ENCODE assay signal across 16 cellular contexts in genomic region chr15:30923429-30923828, GRCh38. TPM values are rescaled to one million over a fixed set of nuclear protein-coding genes. Genes with fewer than 3 reads are reported as not detected.
DNase-seq lines count a peak whose midpoint lies in the region; ATAC-seq, FAIRE-seq and TF ChIP-seq lines count a peak whose summit lies in the region.
"Had no signal": no experiment of that assay in that cellular context is flagged by ENCODE, and none has a peak within 500 bp of the region (broad histone marks: within the 10 kb centered on the region; RNA-seq: fewer than 3 reads in every experiment).

No MANE protein-coding gene starts in this region.

- H3K4me1 Mint-ChIP-seq in GM23338 = peaks cover 36% of the 10 kb centered on the region

- no peaks in the 10 kb centered on the region for H4K20me1 ChIP-seq in GM23338 (replicated peaks; ENCODE audit: insufficient read depth)

- no peaks in the 10 kb centered on the region; the same call in 2 of the 3 replicates for H3K9me3 Mint-ChIP-seq in GM23338
- no peaks in the 10 kb centered on the region for H3K9me3 Mint-ChIP-seq in activated naive CD4-positive, alpha-beta T cell treated with anti-CD3 and anti-CD28 coated beads, Interleukin-2, amount 50 U/mL, for 72 hours
- H3K9me3 Mint-ChIP-seq: dendritic cell treated with granulocyte-macrophage colony-stimulating factor and Interleukin-4, amounts not matched to agents 40 ng/mL and 50 ng/mL, for 4 days; memory B cell had no signal

- no peak overlapping the region for H3K4me3 ChIP-seq in GM23338
- H3K4me3 ChIP-seq in colonic mucosa = no peak overlapping the region
- no peak overlapping the region for H3K4me3 ChIP-seq in kidney (ENCODE audit: low read length in 2 of 2)
- H3K4me3 ChIP-seq in sigmoid colon = no peak overlapping the region
- H3K4me3 ChIP-seq in right lobe of liver = no peak overlapping the region
- no peak overlapping the region for H3K4me3 ChIP-seq in brain microvascular endothelial cell (ENCODE audit: low read depth, low read length)

- H2AFZ ChIP-seq in GM23338 = no peak overlapping the region

- peaks cover 18% of the 10 kb centered on the region; the same call in 1 of the 2 replicates for H3K36me3 ChIP-seq in GM23338 (ENCODE audit: insufficient read depth)
- H3K36me3 ChIP-seq in colonic mucosa = peaks cover 12% of the 10 kb centered on the region
- H3K36me3 ChIP-seq in kidney (ENCODE audit: control insufficient read depth in 1 of 2, insufficient read depth in 2 of 2, low read length in 2 of 2) = peaks cover 18 to 55% of the 10 kb centered on the region in 2 donors
- H3K36me3 ChIP-seq in sigmoid colon = peaks cover 9 to 100% (median 44%) of the 10 kb centered on the region in 4 donors
- H3K36me3 ChIP-seq in right lobe of liver = peaks cover 0 to 83% (median 35%) of the 10 kb centered on the region in 4 donors
- H3K36me3 ChIP-seq in brain microvascular endothelial cell (replicated peaks) = peaks cover 20% of the 10 kb centered on the region

- H3K9ac ChIP-seq in colonic mucosa (ENCODE audit: low read depth in 2 of 2, low read length in 2 of 2) = no peak overlapping the region
- peak overlapping the region in 1 of 2 donors; percentile 47 for H3K9ac ChIP-seq in kidney (ENCODE audit: low read length in 2 of 2)

- peak overlapping the region; percentile 12; the same call in 1 of the 3 replicates for H3K4me3 Mint-ChIP-seq in GM23338
- H3K4me3 Mint-ChIP-seq: B cell; dendritic cell treated with granulocyte-macrophage colony-stimulating factor and Interleukin-4, amounts not matched to agents 40 ng/mL and 50 ng/mL, for 4 days; memory B cell had no signal

- DNase-seq in GM23338 (ENCODE audit: low spot score) = no peak
- no peak for DNase-seq in colonic mucosa
- no peak for DNase-seq in kidney
- no peak for DNase-seq in sigmoid colon
- DNase-seq in right lobe of liver = no peak
- DNase-seq in brain microvascular endothelial cell = no peak
- DNase-seq in activated naive CD4-positive, alpha-beta T cell treated with anti-CD3 and anti-CD28 coated beads, Interleukin-2, amount 50 U/mL, for 72 hours (ENCODE audit: low spot score in 2 of 2) = no peak
- DNase-seq: activated CD4-positive, alpha-beta T cell treated with anti-CD3 and anti-CD28 coated beads, Interleukin-2, amount 50 U/mL, for 1 hour; activated naive CD4-positive, alpha-beta T cell treated with Interleukin-2 at 50 U/mL for 16 hours; Kasumi-1; NCI-H2081 treated with DMSO at 0.1 percent for 48 hours had no signal

- intact Hi-C loops in colonic mucosa (cut with DNase I) (no loop called here), kidney (cut with DNase I) (no loop called here), sigmoid colon (cut with DNase I) (no loop called here), right lobe of liver (cut with DNase I) (no loop called here)

- peak overlapping the region; percentile 99 for H3K27ac Mint-ChIP-seq in GM23338
- H3K27ac Mint-ChIP-seq in activated naive CD4-positive, alpha-beta T cell treated with anti-CD3 and anti-CD28 coated beads, Interleukin-2, amount 50 U/mL, for 72 hours = peak overlapping the region in 1 of 2 donors; percentile 51
- H3K27ac Mint-ChIP-seq: B cell; dendritic cell treated with granulocyte-macrophage colony-stimulating factor and Interleukin-4, amounts not matched to agents 40 ng/mL and 50 ng/mL, for 4 days; memory B cell had no signal

- TF ChIP-seq POLR2A in sigmoid colon (IDR thresholded peaks at IDR 0.05) = no peak
- TF ChIP-seq POLR2A in right lobe of liver (IDR thresholded peaks at IDR 0.05) = no peak

- H3K9me3 ChIP-seq in colonic mucosa (no peaks in the 10 kb centered on the region), kidney (ENCODE audit: control insufficient read depth in 1 of 2, low read length in 2 of 2) (no peaks in the 10 kb centered on the region), sigmoid colon (no peaks in the 10 kb centered on the region), right lobe of liver (no peaks in the 10 kb centered on the region)

- H3K27me3 ChIP-seq in GM23338 (ENCODE audit: insufficient read depth) (no peaks in the 10 kb centered on the region), colonic mucosa (no peaks in the 10 kb centered on the region), sigmoid colon (no peaks in the 10 kb centered on the region), right lobe of liver (no peaks in the 10 kb centered on the region), brain microvascular endothelial cell (replicated peaks) (no peaks in the 10 kb centered on the region)

- FAIRE-seq in kidney (lab: Jason Lieb, UNC) = no peak
- FAIRE-seq: frontal cortex had no signal

- TF ChIP-seq CTCF in GM23338 (conservative IDR thresholded peaks at IDR 0.05; ENCODE audit: low read depth in 2 of 2) (no peak), colonic mucosa (IDR thresholded peaks at IDR 0.05) (no peak), kidney (IDR thresholded peaks at IDR 0.05; ENCODE audit: borderline replicate concordance, extremely low read depth, insufficient read depth) (no peak), sigmoid colon (IDR thresholded peaks at IDR 0.05) (no peak), right lobe of liver (IDR thresholded peaks at IDR 0.05) (no peak), brain microvascular endothelial cell (IDR thresholded peaks at IDR 0.05; ENCODE audit: low read depth, low read length, missing control alignments) (no peak)

- H3F3A ChIP-seq in GM23338 (replicated peaks; ENCODE audit: low read depth) = no peaks in the 10 kb centered on the region

- 46 to 83% methylated on average over 7 of the region's 7 CpGs for WGBS in sigmoid colon, 2 donors
- 86% methylated on average over 6 of the region's 7 CpGs for WGBS in right lobe of liver (ENCODE audit: insufficient coverage, low coverage, low lambda C conversion rate, missing lambda C conversion rate)

- H3K36me3 Mint-ChIP-seq in GM23338 (ENCODE audit: low read depth) = peaks cover 78% of the 10 kb centered on the region
- H3K36me3 Mint-ChIP-seq in activated naive CD4-positive, alpha-beta T cell treated with anti-CD3 and anti-CD28 coated beads, Interleukin-2, amount 50 U/mL, for 72 hours = no peaks in the 10 kb centered on the region

- peak overlapping the region; percentile 15 for H3K4me2 ChIP-seq in GM23338

- no peaks in the 10 kb centered on the region; the same call in 1 of the 2 replicates for H3K79me2 ChIP-seq in GM23338 (replicated peaks; ENCODE audit: insufficient read depth)

- H3K27ac ChIP-seq in GM23338 (ENCODE audit: low read depth) (peak overlapping the region; percentile 90), colonic mucosa (peak overlapping the region; percentile 27), kidney (ENCODE audit: low read depth in 2 of 2, low read length in 2 of 2) (peak overlapping the region; percentile 82 to 86), sigmoid colon (peak overlapping the region; percentile 20 to 60 (median 54)), right lobe of liver (no peak overlapping the region), brain microvascular endothelial cell (no peak overlapping the region)

- TF ChIP-seq EP300 in sigmoid colon (IDR thresholded peaks at IDR 0.05) = no peak

- H3K27me3 Mint-ChIP-seq in GM23338 (ENCODE audit: insufficient read depth, low read depth, poor library complexity) = peaks cover 10% of the 10 kb centered on the region
- H3K27me3 Mint-ChIP-seq: B cell; dendritic cell treated with granulocyte-macrophage colony-stimulating factor and Interleukin-4, amounts not matched to agents 40 ng/mL and 50 ng/mL, for 4 days; memory B cell had no signal

- H3K9me2 ChIP-seq in GM23338 (ENCODE audit: insufficient read depth) = no peaks in the 10 kb centered on the region

- in situ Hi-C loops in brain microvascular endothelial cell (cut with HindIII; ENCODE audit: low pct_ligation_motif_present, low sequenced_read_pairs) = no loop called here

- peaks cover 20% of the 10 kb centered on the region for H3K4me1 ChIP-seq in GM23338 (ENCODE audit: insufficient read depth)
- H3K4me1 ChIP-seq in colonic mucosa = no peaks in the 10 kb centered on the region
- peaks cover 25 to 28% of the 10 kb centered on the region in 2 donors for H3K4me1 ChIP-seq in kidney (ENCODE audit: control insufficient read depth in 1 of 2, insufficient read depth in 1 of 2, low read depth in 1 of 2, low read length in 2 of 2)
- no peaks in the 10 kb centered on the region for H3K4me1 ChIP-seq in sigmoid colon
- H3K4me1 ChIP-seq in right lobe of liver = peaks cover 0 to 8% (median 3%) of the 10 kb centered on the region in 4 donors

- peak; percentile 19 for ATAC-seq in GM23338
- ATAC-seq in HG02852 (IDR thresholded peaks at IDR 0.05; ENCODE audit: unreplicated experiment) = no peak
- ATAC-seq in right lobe of liver = no peak
- no peak for ATAC-seq in activated naive CD4-positive, alpha-beta T cell treated with anti-CD3 and anti-CD28 coated beads, Interleukin-2, amount 50 U/mL, for 72 hours

TF ChIP-seq in GM23338, 12 proteins besides CTCF, POLR2A, EP300 and RAD21 (continues in another document):
- TF ChIP-seq NANOG (IDR thresholded peaks at IDR 0.05; ENCODE audit: borderline replicate concordance) = no peak
- TF ChIP-seq CREB1 (CRISPR knock-in tag; IDR thresholded peaks at IDR 0.05; ENCODE audit: low read depth) = no peak
- TF ChIP-seq ETS1 (IDR thresholded peaks at IDR 0.05) = no peak

RNA-seq across cellular contexts. Expression of gene FAN1, which starts 19.7 kb away (rescaled TPM):
- 25.7 and 29.2 TPM in 2 replicates for total RNA-seq in GM23338 (2014; rRNA removed; shearing (Covaris generic))
- polyA plus RNA-seq in GM23338 (2016; fragmentation: Nextera tagmentation; extraction: Ambion mirVana) = 9.1 and 9.7 TPM in 2 replicates
- 10 to 100 TPM; 12.0 to 22.2 TPM for total RNA-seq in colonic mucosa
- total RNA-seq in kidney = 23.7 TPM
- polyA plus RNA-seq in kidney (ENCODE audit: insufficient read depth, low read depth, low replicate concordance) = 11.4 TPM
- total RNA-seq in sigmoid colon = 10 to 100 TPM; 17.8 to 20.8 (median 20.0) TPM
- 1 to 10 TPM; 3.6 to 9.0 (median 5.1) TPM for polyA plus RNA-seq in sigmoid colon
- total RNA-seq in right lobe of liver = 10 to 100 TPM in 4 of 6 experiments, 1 to 10 TPM in 2; 7.6 to 16.3 (median 13.3) TPM
- 10 to 100 TPM; 17.4 to 24.3 TPM for total RNA-seq in activated naive CD4-positive, alpha-beta T cell treated with anti-CD3 and anti-CD28 coated beads, Interleukin-2, amount 50 U/mL, for 72 hours

Comparison
In these comparisons a context has a peak if more than half of its experiments do, and no peak if none do; other contexts are left out.
1. H3K27ac ChIP-seq: peak in GM23338 (single experiment), colonic mucosa (single experiment), kidney (2 of 2) and sigmoid colon (4 of 4); none in right lobe of liver (0 of 3) and brain microvascular endothelial cell (single experiment).